Comparison of ENCODE assay signal across 1 cellular context in genomic region chr1:191592907-191593306, GRCh38.
TF ChIP-seq lines count a peak whose summit lies in the region.

No MANE protein-coding gene starts in this region.

TF ChIP-seq in GM23338, 12 proteins besides CTCF, POLR2A, EP300 and RAD21 (continued from another document):
- TF ChIP-seq ZNF462 (CRISPR knock-in tag; IDR thresholded peaks at IDR 0.05), result no peak
- TF ChIP-seq EZH2phosphoT487 (IDR thresholded peaks at IDR 0.05; ENCODE audit: unreplicated experiment), result no peak
- TF ChIP-seq POLR2AphosphoS5 (IDR thresholded peaks at IDR 0.05; ENCODE audit: low read depth), result no peak
- no peak for TF ChIP-seq NANOG (IDR thresholded peaks at IDR 0.05; ENCODE audit: borderline replicate concordance)
- TF ChIP-seq STAT1 (IDR thresholded peaks at IDR 0.05; ENCODE audit: unreplicated experiment), result no peak
- TF ChIP-seq CREB1 (CRISPR knock-in tag; IDR thresholded peaks at IDR 0.05; ENCODE audit: low read depth), result no peak
- no peak for TF ChIP-seq REST (IDR thresholded peaks at IDR 0.05; ENCODE audit: unreplicated experiment)
